Comparison of ENCODE assay signal across 8 cellular contexts in genomic region chr1:47232187-47232874, GRCh38. TPM values are rescaled to one million over a fixed set of nuclear protein-coding genes. Genes with fewer than 3 reads are reported as not detected.
DNase-seq lines count a peak whose midpoint lies in the region; ATAC-seq, FAIRE-seq and TF ChIP-seq lines count a peak whose summit lies in the region.

Gene TAL1 (minus strand): TSS chr1:47232225. CDS start chr1:47225888, 6,337 bp downstream.

- intact Hi-C loops in ascending aorta (cut with DNase I): no loop called here

- TF ChIP-seq CTCF in ascending aorta (IDR thresholded peaks at IDR 0.05): no peak

- H3K36me3 ChIP-seq in ascending aorta: no peaks in the 10 kb centered on the region
- no peaks in the 10 kb centered on the region for H3K36me3 ChIP-seq in small intestine (ENCODE audit: control insufficient read depth in 2 of 2, insufficient read depth in 2 of 2, low read length in 2 of 2)

- H3K4me1 ChIP-seq in ascending aorta (peaks cover 13 to 14% of the 10 kb centered on the region in 2 donors), small intestine (ENCODE audit: control insufficient read depth in 2 of 2, insufficient read depth in 1 of 2, low read depth in 1 of 2, low read length in 1 of 2) (peaks cover 0 to 6% of the 10 kb centered on the region in 2 donors)

- no peak for DNase-seq in Jurkat, Clone E6-1 (ENCODE audit: low read depth, low spot score)
- DNase-seq in ascending aorta (ENCODE audit: low spot score in 2 of 2) (no peak), immature natural killer cell (no peak), small intestine (no peak), DMS53 treated with DMSO at 0.1 percent for 48 hours (lab: John Stamatoyannopoulos, UW; ENCODE audit: unreplicated experiment) (no peak), SKM-1 (lab: John Stamatoyannopoulos, UW; ENCODE audit: unreplicated experiment) (no peak), NCI-H69 (lab: John Stamatoyannopoulos, UW) (no peak)

- no peak for ATAC-seq in activated CD4-positive, CD25-positive, alpha-beta regulatory T cell treated with anti-CD3 and anti-CD28 coated beads, Interleukin-2, amount 50 U/mL, for 24 hours

- H3K9me3 Mint-ChIP-seq in immature natural killer cell: no peaks in the 10 kb centered on the region

- peak within 1 kb of the TSS in 1 of 6 donors; percentile 7 for H3K27ac Mint-ChIP-seq in immature natural killer cell

- FAIRE-seq in small intestine (lab: Jason Lieb, UNC): no peak

- H3K4me3 Mint-ChIP-seq in immature natural killer cell: peak within 1 kb of the TSS; percentile 71 to 80 (median 77)

- H3K9me3 ChIP-seq in ascending aorta (no peaks in the 10 kb centered on the region), small intestine (ENCODE audit: control insufficient read depth, low read depth) (no peaks in the 10 kb centered on the region)

- peaks cover 20 to 38% (median 26%) of the 10 kb centered on the region in 3 donors for H3K27me3 Mint-ChIP-seq in immature natural killer cell (ENCODE audit: low read depth in 3 of 3)

- H3K27ac ChIP-seq in ascending aorta (peak within 1 kb of the TSS; percentile 2 to 20), small intestine (ENCODE audit: low read depth in 1 of 2, low read length in 1 of 2) (peak within 1 kb of the TSS in 1 of 2 donors; percentile 80)

- H3K4me1 Mint-ChIP-seq in immature natural killer cell: peaks cover 21 to 32% of the 10 kb centered on the region in 2 donors

- WGBS in small intestine, 3 donors: 4 to 9% (median 6%) methylated on average over 38 to 51 of the region's 51 CpGs

- no peaks in the 10 kb centered on the region for H3K36me3 Mint-ChIP-seq in immature natural killer cell

- H3K27me3 ChIP-seq in ascending aorta: peaks cover 35% of the 10 kb centered on the region
- peaks cover 0 to 58% of the 10 kb centered on the region in 2 donors for H3K27me3 ChIP-seq in small intestine (ENCODE audit: control insufficient read depth in 2 of 2, insufficient read depth in 2 of 2, low read length in 2 of 2)

- H3K4me3 ChIP-seq in Jurkat, Clone E6-1 (ENCODE audit: low read length): peak within 1 kb of the TSS; percentile 80
- H3K4me3 ChIP-seq in ascending aorta (peak within 1 kb of the TSS; percentile 48 to 54), small intestine (ENCODE audit: low read depth in 1 of 2, low read length in 2 of 2) (peak within 1 kb of the TSS; percentile 9 to 34)

RNA-seq across cellular contexts. Expression of gene TAL1, which starts in this region (rescaled TPM):
- 149 TPM for polyA plus RNA-seq in Jurkat, Clone E6-1 (2012; ENCODE audit: insufficient read depth, insufficient read length)
- 13.9 TPM for total RNA-seq in ascending aorta
- 1 to 10 TPM in 1 of 3 donors, not detected in 2; 1.7 TPM for polyA plus RNA-seq in immature natural killer cell
- 1 to 10 TPM in 1 of 3 donors, under 1 TPM in 2; 0.27 to 4.7 (median 0.45) TPM for polyA plus RNA-seq in small intestine

Comparison
In these comparisons a context has a peak if more than half of its experiments do, and no peak if none do; other contexts are left out.
1. H3K4me3 ChIP-seq: peak in every context shown above with its lines; median percentile 80 in Jurkat, Clone E6-1; 51 in ascending aorta; 22 in small intestine.